21 cellular contexts compared by ENCODE assay signal in genomic region chr5:136000937-136001336, GRCh38. TPM values are rescaled to one million over a fixed set of nuclear protein-coding genes. Genes with fewer than 3 reads are reported as not detected.
A peak's percentile ranks its signal among the peaks of the same experiment; 100 is the strongest.
DNase-seq lines count a peak whose midpoint lies in the region; ATAC-seq, FAIRE-seq and TF ChIP-seq lines count a peak whose summit lies in the region.
"Had no signal": no experiment of that assay in that cellular context is flagged by ENCODE, and none has a peak within 500 bp of the region (broad histone marks: within the 10 kb centered on the region; RNA-seq: fewer than 3 reads in every experiment).

No MANE protein-coding gene starts in this region.

- H3K4me1 Mint-ChIP-seq in astrocyte (ENCODE audit: low read depth, unreplicated experiment): peaks cover 52% of the 10 kb centered on the region

- H4K20me1 ChIP-seq in BLaER1 treated with 17β-estradiol and CSF1 and Interleukin-3, amounts not matched to agents 10 nM and 100 nM: no peaks in the 10 kb centered on the region
- H4K20me1 ChIP-seq in astrocyte (ENCODE audit: insufficient read depth, low read length): no peaks in the 10 kb centered on the region

- no peaks in the 10 kb centered on the region for H3K36me3 ChIP-seq in BLaER1 treated with 17β-estradiol and CSF1 and Interleukin-3, amounts not matched to agents 10 nM and 100 nM
- H3K36me3 ChIP-seq in astrocyte (ENCODE audit: insufficient read depth, low read length) (no peaks in the 10 kb centered on the region), lower lobe of right lung (no peaks in the 10 kb centered on the region)

- peak overlapping the region in 2 of 11 experiments; percentile 40 to 42; a peak in 2 of 22 replicates for H3K9ac ChIP-seq in BLaER1 treated with 17β-estradiol and CSF1 and Interleukin-3, amounts not matched to agents 10 nM and 100 nM
- peak overlapping the region; percentile 51 for H3K9ac ChIP-seq in astrocyte (ENCODE audit: low read length)

- H3K4me3 ChIP-seq in BLaER1 treated with 17β-estradiol and CSF1 and Interleukin-3, amounts not matched to agents 10 nM and 100 nM: peak overlapping the region in 2 of 10 experiments; percentile 39 to 44; a peak in 3 of 20 replicates
- H3K4me3 ChIP-seq in astrocyte (ENCODE audit: insufficient read depth, low read depth, low read length) (no peak overlapping the region), lower lobe of right lung (no peak overlapping the region)

- H3K27ac ChIP-seq in BLaER1 treated with 17β-estradiol and CSF1 and Interleukin-3, amounts not matched to agents 10 nM and 100 nM: peak overlapping the region in 8 of 11 experiments; percentile 6 to 81 (median 71); a peak in 12 of 22 replicates
- H3K27ac ChIP-seq in astrocyte (ENCODE audit: low read depth, low read length) (peak overlapping the region; percentile 97), lower lobe of right lung (no peak overlapping the region)

- H3K4me1 ChIP-seq in BLaER1 treated with 17β-estradiol and CSF1 and Interleukin-3, amounts not matched to agents 10 nM and 100 nM: peaks cover 9 to 86% (median 52%) of the 10 kb centered on the region in 10 experiments
- peaks cover 49% of the 10 kb centered on the region for H3K4me1 ChIP-seq in astrocyte (ENCODE audit: insufficient read depth, low read length)
- H3K4me1 ChIP-seq in lower lobe of right lung: peaks cover 30% of the 10 kb centered on the region

- H3K79me2 ChIP-seq in astrocyte (ENCODE audit: insufficient read depth, low read length): no peaks in the 10 kb centered on the region

- H2AFZ ChIP-seq in astrocyte (ENCODE audit: low read depth, low read length): no peak overlapping the region

- no peaks in the 10 kb centered on the region for H3K9me3 ChIP-seq in BLaER1 treated with 17β-estradiol and CSF1 and Interleukin-3, amounts not matched to agents 10 nM and 100 nM (replicated peaks in 1 of 11)
- H3K9me3 ChIP-seq in astrocyte (ENCODE audit: insufficient read depth, low read depth, low read length): no peaks in the 10 kb centered on the region
- no peaks in the 10 kb centered on the region for H3K9me3 ChIP-seq in lower lobe of right lung

- peak overlapping the region; percentile 30 for H3K27ac Mint-ChIP-seq in astrocyte (ENCODE audit: unreplicated experiment)

- H3K4me2 ChIP-seq in BLaER1 treated with 17β-estradiol and CSF1 and Interleukin-3, amounts not matched to agents 10 nM and 100 nM: peak overlapping the region in 8 of 11 experiments; percentile 40 to 98 (median 82); a peak in 16 of 22 replicates
- H3K4me2 ChIP-seq in astrocyte (ENCODE audit: low read length): peak overlapping the region; percentile 30

- DNase-seq in MV-4-11 (lab: John Stamatoyannopoulos, UW) (peak; percentile 83), astrocyte (ENCODE audit: low read depth) (no peak), lower lobe of right lung (no peak), putamen (ENCODE audit: low spot score) (no peak), inferior parietal cortex (ENCODE audit: extremely low spot score) (no peak)
- no peak for DNase-seq in stimulated activated CD4-positive, alpha-beta T cell treated with anti-CD3 and anti-CD28 coated beads, Interleukin-2, amount 100 ng/mL, for 24 hours
- DNase-seq: activated CD4-positive, alpha-beta T cell treated with anti-CD3 and anti-CD28 coated beads, Interleukin-2, amount 50 U/mL, for 48 hours; activated gamma-delta T cell treated with Interleukin-2 at 50 U/mL for 16 hours; activated T-cell treated with anti-CD3 and anti-CD28 coated beads for 4 hours; DND-41; erythroblast; NCI-H1436 treated with DMSO at 0.1 percent for 48 hours; NCI-H2171 treated with DMSO at 0.1 percent for 48 hours; NCI-H526 treated with DMSO at 0.1 percent for 48 hours; stimulated activated CD4-positive, alpha-beta T cell treated with anti-CD3 and anti-CD28 coated beads, Interleukin-15, amount 100 ng/mL, for 24 hours had no signal

- no peak for TF ChIP-seq CTCF in astrocyte (IDR thresholded peaks at IDR 0.05; ENCODE audit: insufficient read depth, low read depth, low read length)
- no peak for TF ChIP-seq CTCF in lower lobe of right lung (IDR thresholded peaks at IDR 0.05)

- no peaks in the 10 kb centered on the region for H3K27me3 Mint-ChIP-seq in astrocyte (ENCODE audit: low read depth, unreplicated experiment)

- H3K9me3 Mint-ChIP-seq in astrocyte (ENCODE audit: unreplicated experiment): no peaks in the 10 kb centered on the region

- ATAC-seq in lower lobe of right lung: peak; percentile 46 to 55

- intact Hi-C loops in lower lobe of right lung (cut with DNase I): no loop called here

- no peaks in the 10 kb centered on the region for H3K27me3 ChIP-seq in BLaER1 treated with 17β-estradiol and CSF1 and Interleukin-3, amounts not matched to agents 10 nM and 100 nM
- no peaks in the 10 kb centered on the region for H3K27me3 ChIP-seq in astrocyte (ENCODE audit: insufficient read depth, low read length)
- H3K27me3 ChIP-seq in lower lobe of right lung (ENCODE audit: low read depth): no peaks in the 10 kb centered on the region

- H3K36me3 Mint-ChIP-seq in astrocyte (ENCODE audit: low read depth, unreplicated experiment): no peaks in the 10 kb centered on the region

- no peak for FAIRE-seq in astrocyte (lab: Jason Lieb, UNC)
- FAIRE-seq: HTR-8/SVneo had no signal

- H3K4me3 Mint-ChIP-seq in astrocyte (ENCODE audit: unreplicated experiment): no peak overlapping the region

RNA-seq across cellular contexts. Expression of gene TGFBI, which starts 27.9 kb away (rescaled TPM):
- total RNA-seq in astrocyte: 1,145 and 1,862 TPM in 2 replicates
- 140 TPM for total RNA-seq in lower lobe of right lung

RNA-seq across cellular contexts. Expression of gene LECT2, which starts 46.2 kb away (rescaled TPM):
- not detected in 2 replicates for total RNA-seq in astrocyte
- not detected for total RNA-seq in lower lobe of right lung
- total RNA-seq: mucosa of gallbladder; renal cortical epithelial cell; T-helper 1 cell treated with Interleukin-12 subunit alpha and Interleukin-12 subunit beta and Interleukin-4 antibody, amounts not matched to agents 30 ng/mL and 1 ng/mL, for 36 hours; temporal lobe had no signal
